Comparison of ENCODE assay signal across 8 cellular contexts in genomic region chr1:192474080-192474683, GRCh38.
DNase-seq lines count a peak whose midpoint lies in the region; ATAC-seq and TF ChIP-seq lines count a peak whose summit lies in the region.

No MANE protein-coding gene starts in this region.

- POLR2A ChIA-PET in RWPE1 (lab: Yijun Ruan, JAX; ENCODE audit: low non-redundant PET) = no interaction called here

- DNase-seq in DMS53 (lab: John Stamatoyannopoulos, UW) = peak; percentile 78
- DNase-seq in RWPE1 (ENCODE audit: low spot score) = peak; percentile 29
- peak; percentile 43 for DNase-seq in fibroblast of mammary gland (ENCODE audit: low read depth)
- peak; percentile 72 for DNase-seq in retina

- no peak overlapping the region for H3K4me2 ChIP-seq in KMS-11

- H3K9ac ChIP-seq in KMS-11 = no peak overlapping the region

- no peaks in the 10 kb centered on the region for H3K79me2 ChIP-seq in KMS-11 (ENCODE audit: insufficient read depth, low read depth)

- H3K4me1 ChIP-seq in KMS-11 (ENCODE audit: low read depth, poor library complexity, severe bottlenecking) = peaks cover 16% of the 10 kb centered on the region

- H3K4me3 ChIP-seq in KMS-11 (IDR thresholded peaks at IDR 0.05; ENCODE audit: insufficient read depth, low read depth, low read length) (no peak overlapping the region), fibroblast of mammary gland (ENCODE audit: control insufficient read depth, low read depth, low read length) (no peak overlapping the region)

- no peak overlapping the region; the same call in 1 of the 2 replicates for H2AFZ ChIP-seq in KMS-11 (ENCODE audit: low read depth)

- no peaks in the 10 kb centered on the region for H3K27me3 ChIP-seq in KMS-11 (ENCODE audit: insufficient read depth, low read depth)

- no peaks in the 10 kb centered on the region for H3K36me3 ChIP-seq in KMS-11 (ENCODE audit: insufficient read depth)

- ATAC-seq in GM21529 (IDR thresholded peaks at IDR 0.05; ENCODE audit: unreplicated experiment) (no peak), HG02759 (IDR thresholded peaks at IDR 0.05; ENCODE audit: unreplicated experiment) (no peak), HG03457 (IDR thresholded peaks at IDR 0.05; ENCODE audit: unreplicated experiment) (no peak)

- CTCF ChIA-PET in RWPE1 (lab: Yijun Ruan, JAX) = interaction anchor here (0.6 to 2.3 kb wide), 21 partner anchors 13 to 1995 kb away, joined by 3 to 12 read pairs (median 3); no protein-coding TSS in a partner anchor

- TF ChIP-seq CTCF in KMS-11 (conservative IDR thresholded peaks at IDR 0.05; ENCODE audit: low read depth, low read length) (peak; percentile 95), RWPE1 (conservative IDR thresholded peaks at IDR 0.05; ENCODE audit: low read depth) (peak; percentile 64), fibroblast of mammary gland (conservative IDR thresholded peaks at IDR 0.05; ENCODE audit: control insufficient read depth, insufficient read depth, low read depth, low read length) (peak; percentile 49)

- H4K20me1 ChIP-seq in KMS-11 (ENCODE audit: insufficient read depth) = no peaks in the 10 kb centered on the region

- no peak overlapping the region for H3K27ac ChIP-seq in KMS-11
- no peak overlapping the region for H3K27ac ChIP-seq in RWPE1
